14 cellular contexts compared by ENCODE assay signal in the genomic region with DNA sequence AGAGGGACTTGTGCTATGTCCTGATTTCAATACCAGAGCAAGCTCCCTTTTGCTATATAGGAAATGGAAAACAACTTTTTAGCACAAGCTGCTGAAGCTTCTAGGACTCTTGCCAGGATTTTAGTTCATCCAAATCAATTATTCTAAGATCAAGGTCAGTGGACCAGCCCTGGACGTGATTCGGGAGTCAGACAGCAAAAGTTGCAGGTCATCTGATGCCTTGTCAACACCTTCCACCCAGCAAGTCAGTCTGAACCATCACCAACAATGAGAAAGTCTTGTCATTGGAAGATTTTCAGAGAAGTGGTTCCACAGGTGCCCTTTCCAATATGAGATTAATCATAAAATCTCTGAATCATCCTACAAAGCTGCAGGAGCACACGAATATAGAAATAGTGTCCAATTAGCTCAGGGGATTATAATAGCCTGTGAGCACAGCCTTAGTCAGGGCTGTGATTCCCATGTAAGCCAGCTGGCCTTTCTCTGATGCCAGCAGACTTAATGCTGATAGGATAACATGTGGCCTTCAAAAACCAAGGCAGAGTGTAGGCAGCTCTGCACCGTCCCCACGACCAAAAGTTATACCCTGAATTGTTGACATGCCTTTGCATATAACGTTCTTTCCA.
A peak's percentile ranks its signal among the peaks of the same experiment; 100 is the strongest.
DNase-seq lines count a peak whose midpoint lies in the region; ATAC-seq and TF ChIP-seq lines count a peak whose summit lies in the region.
"Had no signal": no experiment of that assay in that cellular context is flagged by ENCODE, and none has a peak within 500 bp of the region (broad histone marks: within the 10 kb centered on the region; RNA-seq: fewer than 3 reads in every experiment).

No MANE protein-coding gene starts in this region.

- no peak overlapping the region for H3K27ac Mint-ChIP-seq in activated CD4-positive, alpha-beta memory T cell treated with anti-CD3 and anti-CD28 coated beads for 36 hours
- H3K27ac Mint-ChIP-seq: activated naive CD4-positive, alpha-beta T cell treated with anti-CD3 and anti-CD28 coated beads for 36 hours; IgD-negative memory B cell; stimulated activated naive CD8-positive, alpha-beta T cell treated with anti-CD3 and anti-CD28 coated beads, Interleukin-15, amount 100 ng/mL, for 72 hours had no signal

- TF ChIP-seq CTCF in fibroblast of lung (conservative IDR thresholded peaks at IDR 0.05 in 1 of 2, IDR thresholded peaks at IDR 0.05 in 1 of 2; ENCODE audit: low read depth in 1 of 2, low read length in 2 of 2) = no peak

- H3K4me3 ChIP-seq in fibroblast of lung (replicated peaks in 1 of 4; ENCODE audit: control extremely low read depth in 1 of 4, insufficient read depth in 1 of 4, low read depth in 3 of 4, low read length in 4 of 4) = no peak overlapping the region
- H3K4me3 ChIP-seq: colonic mucosa had no signal

- no peaks in the 10 kb centered on the region for H3K4me1 Mint-ChIP-seq in activated CD4-positive, alpha-beta memory T cell treated with anti-CD3 and anti-CD28 coated beads for 36 hours (ENCODE audit: low read depth)
- H3K4me1 Mint-ChIP-seq: stimulated activated naive CD8-positive, alpha-beta T cell treated with anti-CD3 and anti-CD28 coated beads, Interleukin-15, amount 100 ng/mL, for 72 hours had no signal

- no peaks in the 10 kb centered on the region for H3K27me3 ChIP-seq in fibroblast of lung (ENCODE audit: control insufficient read depth, insufficient read depth, low read length)
- H3K27me3 ChIP-seq: colonic mucosa had no signal

- no peaks in the 10 kb centered on the region for H3K79me2 ChIP-seq in fibroblast of lung (ENCODE audit: control insufficient read depth, insufficient read depth, low read length)

- no peaks in the 10 kb centered on the region for H3K9me3 ChIP-seq in fibroblast of lung (ENCODE audit: control insufficient read depth, insufficient read depth, low read depth, low read length)
- H3K9me3 ChIP-seq: colonic mucosa had no signal

- POLR2A ChIA-PET in activated CD4-positive, alpha-beta memory T cell treated with anti-CD3 and anti-CD28 coated beads for 36 hours (lab: Charles Lee) = no interaction called here

- intact Hi-C loops in activated CD4-positive, alpha-beta memory T cell treated with anti-CD3 and anti-CD28 coated beads for 36 hours (cut with micrococcal nuclease) = no loop called here

- H3K9ac ChIP-seq in fibroblast of lung (ENCODE audit: insufficient read depth, low read length) = no peak overlapping the region

- H3K36me3 Mint-ChIP-seq in activated CD4-positive, alpha-beta memory T cell treated with anti-CD3 and anti-CD28 coated beads for 36 hours = no peaks in the 10 kb centered on the region
- H3K36me3 Mint-ChIP-seq: IgD-negative memory B cell had no signal

- H3K36me3 ChIP-seq in fibroblast of lung (ENCODE audit: control insufficient read depth, insufficient read depth, low read length) = no peaks in the 10 kb centered on the region
- H3K36me3 ChIP-seq: colonic mucosa had no signal

- peak overlapping the region; percentile 37 for H3K4me2 ChIP-seq in fibroblast of lung (ENCODE audit: extremely low read depth, insufficient read depth, low read length)

- DNase-seq in ELR (ENCODE audit: low read depth) (peak; percentile 85), RKO (ENCODE audit: low spot score) (peak; percentile 78), fibroblast of lung (ENCODE audit: low read depth in 2 of 2) (peak; percentile 24 to 94), renal cortical epithelial cell (ENCODE audit: low read depth) (peak; percentile 30), NCI-H345 (lab: John Stamatoyannopoulos, UW) (no peak), NCI-H1092 (lab: John Stamatoyannopoulos, UW) (no peak)
- DNase-seq in activated CD4-positive, alpha-beta memory T cell treated with anti-CD3 and anti-CD28 coated beads for 36 hours = no peak
- DNase-seq: activated naive CD4-positive, alpha-beta T cell treated with anti-CD3 and anti-CD28 coated beads for 36 hours; colonic mucosa; NCI-H1694 treated with DMSO at 0.1 percent for 48 hours; stimulated activated CD4-positive, alpha-beta T cell treated with anti-CD3 and anti-CD28 coated beads, Interleukin-4, amount 100 ng/mL, for 4 hours; stimulated activated naive CD8-positive, alpha-beta T cell treated with anti-CD3 and anti-CD28 coated beads, Interleukin-15, amount 100 ng/mL, for 72 hours had no signal

- no peaks in the 10 kb centered on the region for H3K27me3 Mint-ChIP-seq in activated CD4-positive, alpha-beta memory T cell treated with anti-CD3 and anti-CD28 coated beads for 36 hours
- H3K27me3 Mint-ChIP-seq: IgD-negative memory B cell; stimulated activated naive CD8-positive, alpha-beta T cell treated with anti-CD3 and anti-CD28 coated beads, Interleukin-15, amount 100 ng/mL, for 72 hours had no signal

- H2AFZ ChIP-seq in fibroblast of lung (ENCODE audit: low read length) = no peak overlapping the region

- no peak overlapping the region for H3K4me3 Mint-ChIP-seq in activated CD4-positive, alpha-beta memory T cell treated with anti-CD3 and anti-CD28 coated beads for 36 hours
- H3K4me3 Mint-ChIP-seq: activated naive CD4-positive, alpha-beta T cell treated with anti-CD3 and anti-CD28 coated beads for 36 hours; IgD-negative memory B cell; stimulated activated naive CD8-positive, alpha-beta T cell treated with anti-CD3 and anti-CD28 coated beads, Interleukin-15, amount 100 ng/mL, for 72 hours had no signal

- ATAC-seq in GM18868 (IDR thresholded peaks at IDR 0.05; ENCODE audit: unreplicated experiment) = no peak
- ATAC-seq: stimulated activated naive CD8-positive, alpha-beta T cell treated with anti-CD3 and anti-CD28 coated beads, Interleukin-15, amount 100 ng/mL, for 72 hours had no signal

- CTCF ChIA-PET in activated CD4-positive, alpha-beta memory T cell treated with anti-CD3 and anti-CD28 coated beads for 36 hours (lab: Charles Lee) = no interaction called here

- no peaks in the 10 kb centered on the region for H4K20me1 ChIP-seq in fibroblast of lung (ENCODE audit: control insufficient read depth, extremely low read depth, insufficient read depth, low read length)

- peaks cover 13% of the 10 kb centered on the region for H3K4me1 ChIP-seq in fibroblast of lung (ENCODE audit: control insufficient read depth, extremely low read depth, insufficient read depth, low read length)
- H3K4me1 ChIP-seq: colonic mucosa had no signal

- H3K27ac ChIP-seq in fibroblast of lung (ENCODE audit: insufficient read depth, low read length) = no peak overlapping the region
- H3K27ac ChIP-seq: colonic mucosa had no signal

- peaks cover 5% of the 10 kb centered on the region for H3K9me3 Mint-ChIP-seq in activated CD4-positive, alpha-beta memory T cell treated with anti-CD3 and anti-CD28 coated beads for 36 hours

Comparison
In these comparisons a context has a peak if more than half of its experiments do, and no peak if none do; other contexts are left out.
1. DNase-seq: peak in ELR (single experiment), RKO (single experiment), fibroblast of lung (2 of 2) and renal cortical epithelial cell (single experiment); none in activated CD4-positive, alpha-beta memory T cell treated with anti-CD3 and anti-CD28 coated beads for 36 hours (single experiment), NCI-H345 (single experiment) and NCI-H1092 (single experiment).